In genomic region chr21:45304161-45304830, GRCh38 we compare ENCODE assay signal across 23 cellular contexts. TPM values are rescaled to one million over a fixed set of nuclear protein-coding genes. Genes with fewer than 3 reads are reported as not detected.
DNase-seq lines count a peak whose midpoint lies in the region; ATAC-seq and TF ChIP-seq lines count a peak whose summit lies in the region.
"Had no signal": no experiment of that assay in that cellular context is flagged by ENCODE, and none has a peak within 500 bp of the region (broad histone marks: within the 10 kb centered on the region; RNA-seq: fewer than 3 reads in every experiment).

No MANE protein-coding gene starts in this region.

- no peak for TF ChIP-seq POLR2A in body of pancreas (IDR thresholded peaks at IDR 0.05)
- no peak for TF ChIP-seq POLR2A in tibial nerve (IDR thresholded peaks at IDR 0.05)

- peak; percentile 20 for DNase-seq in left cardiac atrium
- no peak for DNase-seq in Right ventricle myocardium superior
- peak in 1 of 4 donors; percentile 5 for DNase-seq in body of pancreas
- DNase-seq in mucosa of descending colon, result peak in 2 of 3 donors; percentile 22 to 44
- no peak for DNase-seq in epidermal melanocyte (ENCODE audit: insufficient read length, low spot score)
- no peak for DNase-seq in tibial nerve (ENCODE audit: low spot score in 2 of 2)
- DNase-seq in HEK293T (ENCODE audit: extremely low spot score), result no peak
- DNase-seq: ACHN; caudate nucleus; COR-L47; foreskin fibroblast; NCI-H2029; NCI-H526; PC-3; stimulated activated CD4-positive, alpha-beta T cell treated with anti-CD3 and anti-CD28 coated beads, Interleukin-4, amount 100 ng/mL, for 4 hours; SW 1271; transverse colon; WERI-Rb-1 had no signal

- POLR2A ChIA-PET in HEK293T (lab: Yijun Ruan, JAX), result no interaction called here

- H3K4me1 ChIP-seq in body of pancreas, result peaks cover 50% of the 10 kb centered on the region
- peaks cover 5% of the 10 kb centered on the region for H3K4me1 ChIP-seq in mucosa of descending colon (ENCODE audit: low read depth)
- peaks cover 0 to 59% (median 43%) of the 10 kb centered on the region in 4 donors for H3K4me1 ChIP-seq in tibial nerve

- WGBS in body of pancreas, 2 donors, result 45 to 58% methylated on average over 10 to 11 of the region's 11 CpGs
- 91 to 93% methylated on average over 11 of the region's 11 CpGs for WGBS in tibial nerve, 2 donors

- TF ChIP-seq CTCF in body of pancreas (IDR thresholded peaks at IDR 0.05), result no peak
- no peak for TF ChIP-seq CTCF in mucosa of descending colon (IDR thresholded peaks at IDR 0.05)
- no peak for TF ChIP-seq CTCF in tibial nerve (IDR thresholded peaks at IDR 0.05)

- intact Hi-C loops in left cardiac atrium (cut with DNase I) (no loop called here), Right ventricle myocardium superior (cut with DNase I) (loop anchor here (10.0 kb wide), 1 partner anchor 51 kb away; no protein-coding TSS in a partner anchor), body of pancreas (cut with DNase I) (no loop called here), mucosa of descending colon (cut with DNase I, micrococcal nuclease) (no loop called here)

- H3K27me3 ChIP-seq in body of pancreas (no peaks in the 10 kb centered on the region), tibial nerve (no peaks in the 10 kb centered on the region)
- H3K27me3 ChIP-seq: right lobe of liver, transverse colon had no signal

- no peak for ATAC-seq in left cardiac atrium
- no peak for ATAC-seq in Right ventricle myocardium superior (ENCODE audit: poor library complexity)
- no peak for ATAC-seq in body of pancreas
- no peak for ATAC-seq in mucosa of descending colon
- no peak for ATAC-seq in HG02610 (IDR thresholded peaks at IDR 0.05; ENCODE audit: unreplicated experiment)
- ATAC-seq: GM12878, GM23338, PC-3, right lobe of liver had no signal

- no peak for TF ChIP-seq EP300 in tibial nerve (IDR thresholded peaks at IDR 0.05)

- H3K9me3 ChIP-seq in body of pancreas (no peaks in the 10 kb centered on the region), mucosa of descending colon (no peaks in the 10 kb centered on the region), tibial nerve (no peaks in the 10 kb centered on the region)
- H3K9me3 ChIP-seq: right lobe of liver, transverse colon had no signal

- peak overlapping the region in 3 of 4 donors; percentile 92 to 93 (median 92) for H3K27ac ChIP-seq in body of pancreas
- peak overlapping the region in 2 of 4 donors; percentile 0 to 86 for H3K27ac ChIP-seq in tibial nerve
- H3K27ac ChIP-seq: right lobe of liver, WERI-Rb-1 had no signal

- no peak overlapping the region for H3K4me3 ChIP-seq in body of pancreas
- no peak overlapping the region for H3K4me3 ChIP-seq in mucosa of descending colon
- no peak overlapping the region for H3K4me3 ChIP-seq in tibial nerve
- H3K4me3 ChIP-seq: GM12878, GM23338, lung, right lobe of liver, transverse colon had no signal

- CTCF ChIA-PET in HEK293T (lab: Yijun Ruan, JAX), result no interaction called here

- no peaks in the 10 kb centered on the region for H3K36me3 ChIP-seq in body of pancreas (replicated peaks in 1 of 2; ENCODE audit: insufficient read depth in 1 of 2, low read depth in 2 of 2)
- H3K36me3 ChIP-seq in mucosa of descending colon (ENCODE audit: low read depth), result no peaks in the 10 kb centered on the region
- no peaks in the 10 kb centered on the region for H3K36me3 ChIP-seq in tibial nerve
- H3K36me3 ChIP-seq: right lobe of liver, transverse colon, WERI-Rb-1 had no signal

TF ChIP-seq in HEK293T, 16 proteins besides CTCF, POLR2A, EP300 and RAD21:
- TF ChIP-seq FOXM1 (IDR thresholded peaks at IDR 0.05; ENCODE audit: borderline replicate concordance) (no peak), ELF4 (IDR thresholded peaks at IDR 0.05) (no peak), ARNT (IDR thresholded peaks at IDR 0.05) (no peak), L3MBTL2 (conservative IDR thresholded peaks at IDR 0.05) (no peak), LEF1 (IDR thresholded peaks at IDR 0.05; ENCODE audit: borderline replicate concordance) (no peak), TARDBP (IDR thresholded peaks at IDR 0.05) (no peak), NFRKB (IDR thresholded peaks at IDR 0.05) (no peak), SP1 (IDR thresholded peaks at IDR 0.05) (no peak), ZNF384 (IDR thresholded peaks at IDR 0.05) (no peak), HDGF (IDR thresholded peaks at IDR 0.05; ENCODE audit: borderline replicate concordance) (no peak), PKNOX1 (IDR thresholded peaks at IDR 0.05) (no peak), FOXA1 (IDR thresholded peaks at IDR 0.05) (no peak), BHLHE40 (IDR thresholded peaks at IDR 0.05; ENCODE audit: borderline replicate concordance) (no peak), SUZ12 (IDR thresholded peaks at IDR 0.05) (no peak), CTBP1 (IDR thresholded peaks at IDR 0.05; ENCODE audit: borderline replicate concordance) (no peak)

RNA-seq across cellular contexts. Expression of gene POFUT2, which starts 16.6 kb away (rescaled TPM):
- total RNA-seq in left cardiac atrium (10 to 100 TPM; 18.1 to 20.3 TPM), Right ventricle myocardium superior (15.3 TPM), body of pancreas (10 to 100 TPM; 16.3 to 46.1 TPM), mucosa of descending colon (10 to 100 TPM; 26.4 to 38.0 (median 29.8) TPM), tibial nerve (10 to 100 TPM; 19.5 to 66.3 (median 35.1) TPM)

Comparison
In these comparisons a context has a peak if more than half of its experiments do, and no peak if none do; other contexts are left out.
1. DNase-seq: peak in left cardiac atrium (single experiment) and mucosa of descending colon (2 of 3); none in Right ventricle myocardium superior (single experiment), epidermal melanocyte (single experiment), tibial nerve (0 of 2) and HEK293T (single experiment).